ENCODE assay signal across 11 cellular contexts in genomic region chr3:151290673-151291072, GRCh38. TPM values are rescaled to one million over a fixed set of nuclear protein-coding genes. Genes with fewer than 3 reads are reported as not detected.
A peak's percentile ranks its signal among the peaks of the same experiment; 100 is the strongest.
DNase-seq lines count a peak whose midpoint lies in the region; ATAC-seq, FAIRE-seq and TF ChIP-seq lines count a peak whose summit lies in the region.
"Had no signal": no experiment of that assay in that cellular context is flagged by ENCODE, and none has a peak within 500 bp of the region (broad histone marks: within the 10 kb centered on the region; RNA-seq: fewer than 3 reads in every experiment).

No MANE protein-coding gene starts in this region.

- no peak overlapping the region for H3K4me3 ChIP-seq in AG04449 (ENCODE audit: low read depth, low read length)
- no peak overlapping the region for H3K4me3 ChIP-seq in H7 (ENCODE audit: insufficient read depth, low read depth, low read length)
- H3K4me3 ChIP-seq: gastrocnemius medialis had no signal

- peak; percentile 28 for TF ChIP-seq CTCF in AG04449 (IDR thresholded peaks at IDR 0.05; ENCODE audit: insufficient read depth, low read length, missing control alignments)
- TF ChIP-seq CTCF in RWPE1 (conservative IDR thresholded peaks at IDR 0.05; ENCODE audit: low read depth): peak; percentile 71

- no peak for FAIRE-seq in GM19239 (lab: Jason Lieb, UNC)

- POLR2A ChIA-PET in AG04449 (lab: Yijun Ruan, JAX): no interaction called here
- POLR2A ChIA-PET in RWPE1 (lab: Yijun Ruan, JAX; ENCODE audit: low non-redundant PET): no interaction called here

- H3K27ac ChIP-seq in RWPE1: no peak overlapping the region
- H3K27ac ChIP-seq: gastrocnemius medialis had no signal

- no peak for ATAC-seq in GM21825 (IDR thresholded peaks at IDR 0.05; ENCODE audit: unreplicated experiment)
- ATAC-seq: gastrocnemius medialis had no signal

- CTCF ChIA-PET in AG04449 (lab: Yijun Ruan, JAX) (interaction anchor here (0.7 to 3.8 kb wide), 8 partner anchors 14 to 629 kb away, joined by 4 to 51 read pairs (median 12); partner anchors contain the start of gene P2RY13), RWPE1 (lab: Yijun Ruan, JAX) (interaction anchor here (0.7 to 0.9 kb wide), 2 partner anchors 38 to 140 kb away, joined by 4 read pairs; no protein-coding TSS in a partner anchor)

- DNase-seq in AG04449 (ENCODE audit: low read depth, low spot score) (no peak), H7 (peak; percentile 4), RWPE1 (ENCODE audit: low spot score) (peak; percentile 46), glomerular visceral epithelial cell (ENCODE audit: extremely low spot score) (peak; percentile 35), NCI-H2227 (lab: John Stamatoyannopoulos, UW; ENCODE audit: unreplicated experiment) (no peak), nucleus accumbens (lab: John Stamatoyannopoulos, UW) (no peak), GM19239 (ENCODE audit: insufficient read length, low spot score) (no peak)
- DNase-seq: activated CD4-positive, CD25-positive, alpha-beta regulatory T cell treated with anti-CD3 and anti-CD28 coated beads, Interleukin-2, amount 50 U/mL, for 72 hours; gastrocnemius medialis; stimulated activated CD4-positive, alpha-beta T cell treated with anti-CD3 and anti-CD28 coated beads, Interleukin-2, amount 100 ng/mL, for 24 hours had no signal

- H3K27me3 ChIP-seq in H7 (ENCODE audit: control insufficient read depth, insufficient read depth, low read length): no peaks in the 10 kb centered on the region
- H3K27me3 ChIP-seq: gastrocnemius medialis had no signal

- no peaks in the 10 kb centered on the region for H3K36me3 ChIP-seq in H7 (replicated peaks; ENCODE audit: control insufficient read depth, insufficient read depth, low read length)
- H3K36me3 ChIP-seq: gastrocnemius medialis had no signal

RNA-seq across cellular contexts. Expression of gene P2RY14, which starts 12.3 kb away (rescaled TPM):
- not detected in 2 replicates for total RNA-seq in H7 (2014; rRNA removed; shearing (Covaris generic))

RNA-seq across cellular contexts. Expression of gene GPR87, which starts 25.9 kb away (rescaled TPM):
- total RNA-seq in H7 (2014; rRNA removed; shearing (Covaris generic)): 0.21 TPM in 1 of 2 replicates, not detected in the other
- total RNA-seq: gastrocnemius medialis had no signal

RNA-seq across cellular contexts. Expression of gene P2RY13, which starts 38.7 kb away (rescaled TPM):
- total RNA-seq in H7 (2014; rRNA removed; shearing (Covaris generic)): not detected in 2 replicates

Comparison
In these comparisons a context has a peak if more than half of its experiments do, and no peak if none do; other contexts are left out.
1. DNase-seq: peak in H7 (single experiment), RWPE1 (single experiment) and glomerular visceral epithelial cell (single experiment); none in AG04449 (single experiment), NCI-H2227 (single experiment), nucleus accumbens (0 of 56) and GM19239 (single experiment).